8 cellular contexts compared by ENCODE assay signal in genomic region chr1:143735764-143736461, GRCh38.
DNase-seq lines count a peak whose midpoint lies in the region; ATAC-seq and TF ChIP-seq lines count a peak whose summit lies in the region.

No MANE protein-coding gene starts in this region.

- H3K9ac ChIP-seq in SK-N-MC (ENCODE audit: insufficient read length) (no peak overlapping the region), stomach smooth muscle (ENCODE audit: low read length in 2 of 2) (no peak overlapping the region)

- H3K9me3 Mint-ChIP-seq in activated CD8-positive, alpha-beta memory T cell treated with anti-CD3 and anti-CD28 coated beads, Interleukin-2, amount 10 ng/mL, durations not matched to agents 7 days and 5 days (ENCODE audit: low read depth): no peaks in the 10 kb centered on the region

- peaks cover 21% of the 10 kb centered on the region for H3K27me3 Mint-ChIP-seq in activated CD8-positive, alpha-beta memory T cell treated with anti-CD3 and anti-CD28 coated beads, Interleukin-2, amount 10 ng/mL, durations not matched to agents 7 days and 5 days

- H3K4me1 ChIP-seq in stomach smooth muscle (ENCODE audit: control insufficient read depth, insufficient read depth, low read length) (no peaks in the 10 kb centered on the region), vagina (no peaks in the 10 kb centered on the region)

- CTCF ChIA-PET in activated CD8-positive, alpha-beta memory T cell treated with anti-CD3 and anti-CD28 coated beads, Interleukin-2, amount 10 ng/mL, durations not matched to agents 7 days and 5 days (lab: Charles Lee): no interaction called here

- H3K36me3 ChIP-seq in SK-N-MC (ENCODE audit: insufficient read depth, low read length) (no peaks in the 10 kb centered on the region), stomach smooth muscle (ENCODE audit: control insufficient read depth in 2 of 2, insufficient read depth in 2 of 2, low read length in 2 of 2) (no peaks in the 10 kb centered on the region), vagina (no peaks in the 10 kb centered on the region)

- H3K4me3 Mint-ChIP-seq in activated CD8-positive, alpha-beta memory T cell treated with anti-CD3 and anti-CD28 coated beads, Interleukin-2, amount 10 ng/mL, durations not matched to agents 7 days and 5 days: no peak overlapping the region

- no peaks in the 10 kb centered on the region for H3K9me3 ChIP-seq in SK-N-MC (ENCODE audit: low read depth, low read length)
- no peaks in the 10 kb centered on the region for H3K9me3 ChIP-seq in stomach smooth muscle (ENCODE audit: control insufficient read depth in 2 of 2, low read length in 2 of 2)
- H3K9me3 ChIP-seq in vagina: no peaks in the 10 kb centered on the region

- H3K27ac ChIP-seq in SK-N-MC (peak overlapping the region; percentile 36; the same call in 1 of the 2 replicates), stomach smooth muscle (ENCODE audit: low read length) (no peak overlapping the region), vagina (no peak overlapping the region)

- no peak for ATAC-seq in activated CD8-positive, alpha-beta memory T cell treated with anti-CD3 and anti-CD28 coated beads, Interleukin-2, amount 10 ng/mL, durations not matched to agents 7 days and 5 days
- ATAC-seq in HG02852 (IDR thresholded peaks at IDR 0.05; ENCODE audit: unreplicated experiment): no peak

- no peaks in the 10 kb centered on the region for H3K36me3 Mint-ChIP-seq in activated CD8-positive, alpha-beta memory T cell treated with anti-CD3 and anti-CD28 coated beads, Interleukin-2, amount 10 ng/mL, durations not matched to agents 7 days and 5 days

- H3K27me3 ChIP-seq in stomach smooth muscle (ENCODE audit: control insufficient read depth in 1 of 2, insufficient read depth in 2 of 2, low read length in 2 of 2) (peaks cover 8 to 11% of the 10 kb centered on the region in 2 donors), vagina (no peaks in the 10 kb centered on the region)

- no peak for TF ChIP-seq CTCF in vagina (IDR thresholded peaks at IDR 0.05)

- H3K4me1 Mint-ChIP-seq in activated CD8-positive, alpha-beta memory T cell treated with anti-CD3 and anti-CD28 coated beads, Interleukin-2, amount 10 ng/mL, durations not matched to agents 7 days and 5 days: no peaks in the 10 kb centered on the region

- intact Hi-C loops in vagina (cut with DNase I): no loop called here

- H3K27ac Mint-ChIP-seq in activated CD8-positive, alpha-beta memory T cell treated with anti-CD3 and anti-CD28 coated beads, Interleukin-2, amount 10 ng/mL, durations not matched to agents 7 days and 5 days: no peak overlapping the region

- peak; percentile 56 for DNase-seq in activated CD8-positive, alpha-beta memory T cell treated with anti-CD3 and anti-CD28 coated beads, Interleukin-2, amount 50 U/mL, for 48 hours
- no peak for DNase-seq in activated CD8-positive, alpha-beta memory T cell treated with anti-CD3 and anti-CD28 coated beads, Interleukin-2, amount 10 ng/mL, durations not matched to agents 7 days and 5 days
- DNase-seq in SK-N-MC (ENCODE audit: low read depth, low spot score): no peak
- DNase-seq in HCEC 1CT: no peak
- no peak for DNase-seq in vagina (ENCODE audit: extremely low spot score in 2 of 2)

- no peak for TF ChIP-seq POLR2A in vagina (IDR thresholded peaks at IDR 0.05)

- H3K4me3 ChIP-seq in SK-N-MC (no peak overlapping the region), iPS-11a (ENCODE audit: low read depth, low read length) (peak overlapping the region; percentile 72), stomach smooth muscle (ENCODE audit: low read length in 2 of 2) (peak overlapping the region; percentile 35 to 40), vagina (no peak overlapping the region)

Comparison
In these comparisons a context has a peak if more than half of its experiments do, and no peak if none do; other contexts are left out.
1. H3K4me3 ChIP-seq: peak in iPS-11a (single experiment) and stomach smooth muscle (2 of 2); none in SK-N-MC (single experiment) and vagina (0 of 2).